Comparison of ENCODE assay signal across 8 cellular contexts in the genomic region with DNA sequence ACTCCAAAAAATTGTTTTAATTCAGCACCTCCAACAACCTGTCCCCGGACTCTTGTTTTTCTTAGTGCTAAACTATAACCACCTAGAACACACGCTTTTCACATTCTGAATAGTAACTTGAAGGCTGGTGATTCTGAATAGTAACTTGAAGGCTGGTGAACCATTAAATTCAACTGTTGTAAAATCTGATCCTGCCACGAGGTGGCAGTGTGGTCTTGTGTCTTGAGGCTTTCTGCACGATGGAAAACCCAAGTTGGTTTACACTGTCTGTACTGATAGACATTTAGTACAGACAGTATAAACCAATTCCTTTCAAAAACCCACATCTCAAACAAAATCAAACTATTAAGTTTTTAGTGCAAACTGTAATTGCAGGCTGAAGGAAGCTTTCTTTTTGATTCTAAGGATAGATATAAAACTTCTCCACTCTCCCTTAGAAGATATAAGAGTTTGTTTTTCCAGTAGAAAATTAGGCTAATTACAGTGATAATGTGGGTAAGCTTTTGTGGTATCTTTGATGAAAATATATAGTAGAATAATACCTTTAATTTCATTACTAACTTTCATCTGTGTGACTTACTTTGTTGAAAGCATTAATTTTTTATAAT. TPM values are rescaled to one million over a fixed set of nuclear protein-coding genes. Genes with fewer than 3 reads are reported as not detected.
DNase-seq lines count a peak whose midpoint lies in the region; ATAC-seq and TF ChIP-seq lines count a peak whose summit lies in the region.

No MANE protein-coding gene starts in this region.

- H3K4me1 Mint-ChIP-seq in GM23338: peaks cover 27% of the 10 kb centered on the region
- H3K4me1 Mint-ChIP-seq in activated B cell treated with CpG ODN at 0.5 μM for 24 hours: peaks cover 14% of the 10 kb centered on the region

- H3K4me3 Mint-ChIP-seq in GM23338 (no peak overlapping the region), activated B cell treated with CpG ODN at 0.5 μM for 24 hours (no peak overlapping the region)

- POLR2A ChIA-PET in AG04450 (lab: Yijun Ruan, JAX) (no interaction called here), activated B cell treated with CpG ODN at 0.5 μM for 24 hours (lab: Charles Lee) (no interaction called here)

- H3K27me3 Mint-ChIP-seq in GM23338 (ENCODE audit: insufficient read depth, low read depth, poor library complexity) (peaks cover 5% of the 10 kb centered on the region), activated B cell treated with CpG ODN at 0.5 μM for 24 hours (peaks cover 35% of the 10 kb centered on the region)

- intact Hi-C loops in activated B cell treated with CpG ODN at 0.5 μM for 24 hours (cut with micrococcal nuclease): loop anchor here (1.0 to 10.0 kb wide), 7 partner anchors 61 to 1773 kb away; no protein-coding TSS in a partner anchor

- H3K27ac ChIP-seq in AG04450 (ENCODE audit: low read depth, low read length) (no peak overlapping the region), GM23338 (ENCODE audit: low read depth) (no peak overlapping the region)

- no peaks in the 10 kb centered on the region for H3K79me2 ChIP-seq in GM23338 (replicated peaks; ENCODE audit: insufficient read depth)

- peak; percentile 75 for TF ChIP-seq CTCF in AG04450 (IDR thresholded peaks at IDR 0.05; ENCODE audit: low read depth, low read length)
- peak; percentile 83 to 89 for TF ChIP-seq CTCF in GM23338 (conservative IDR thresholded peaks at IDR 0.05; ENCODE audit: low read depth in 2 of 2)
- TF ChIP-seq CTCF in activated B cell treated with CpG ODN at 0.5 μM for 24 hours (IDR thresholded peaks at IDR 0.05): peak; percentile 36
- TF ChIP-seq CTCF in cardiac fibroblast (IDR thresholded peaks at IDR 0.05; ENCODE audit: low read depth, low read length): peak; percentile 70
- peak; percentile 62 for TF ChIP-seq CTCF in kidney epithelial cell (IDR thresholded peaks at IDR 0.05; ENCODE audit: insufficient read depth, low read length, poor library complexity, severe bottlenecking)

- H3K27me3 ChIP-seq in AG04450 (ENCODE audit: control insufficient read depth, insufficient read depth, low read length): peaks cover 2% of the 10 kb centered on the region
- no peaks in the 10 kb centered on the region for H3K27me3 ChIP-seq in GM23338 (ENCODE audit: insufficient read depth)
- H3K27me3 ChIP-seq in kidney epithelial cell (ENCODE audit: control insufficient read depth, insufficient read depth, low read length): peaks cover 4% of the 10 kb centered on the region

- H3K9me3 ChIP-seq in AG04450 (ENCODE audit: control insufficient read depth, insufficient read depth, low read length): peaks cover 2% of the 10 kb centered on the region

- H3K36me3 ChIP-seq in GM23338 (ENCODE audit: insufficient read depth) (no peaks in the 10 kb centered on the region), kidney epithelial cell (ENCODE audit: control insufficient read depth, insufficient read depth, low read length) (no peaks in the 10 kb centered on the region)

- H3K9me3 Mint-ChIP-seq in GM23338: peaks cover 24% of the 10 kb centered on the region
- peaks cover 8% of the 10 kb centered on the region for H3K9me3 Mint-ChIP-seq in activated B cell treated with CpG ODN at 0.5 μM for 24 hours

- DNase-seq in AG04450 (ENCODE audit: low read depth, low spot score): peak; percentile 42
- peak; percentile 84 for DNase-seq in GM23338 (ENCODE audit: low spot score)
- DNase-seq in NCI-H2196 treated with DMSO at 0.1 percent for 48 hours (lab: John Stamatoyannopoulos, UW; ENCODE audit: unreplicated experiment): peak; percentile 46
- DNase-seq in activated B cell treated with CpG ODN at 0.5 μM for 24 hours: peak; percentile 32
- peak; percentile 87 to 89 for DNase-seq in cardiac fibroblast (ENCODE audit: low read depth in 2 of 2)
- DNase-seq in kidney epithelial cell (ENCODE audit: low read depth): no peak
- peak; percentile 71 to 76 for DNase-seq in stimulated activated CD4-positive, alpha-beta T cell treated with anti-CD3 and anti-CD28 coated beads, Interleukin-2, amount 100 ng/mL, for 24 hours

- CTCF ChIA-PET in AG04450 (lab: Charles Lee) (interaction anchor here (0.6 to 6.4 kb wide), 35 partner anchors 9 to 880 kb away, joined by 3 to 198 read pairs (median 4); partner anchors contain the start of gene NAPG), activated B cell treated with CpG ODN at 0.5 μM for 24 hours (lab: Charles Lee) (interaction anchor here (0.8 to 5.5 kb wide), 13 partner anchors 13 to 1068 kb away, joined by 3 to 65 read pairs (median 4); no protein-coding TSS in a partner anchor)

- no peaks in the 10 kb centered on the region for H4K20me1 ChIP-seq in GM23338 (replicated peaks; ENCODE audit: insufficient read depth)

- ATAC-seq in GM23338 (peak; percentile 43), activated B cell treated with CpG ODN at 0.5 μM for 24 hours (ENCODE audit: low read depth) (peak; percentile 81), GM21360 (IDR thresholded peaks at IDR 0.05; ENCODE audit: unreplicated experiment) (no peak)

- H3F3A ChIP-seq in GM23338 (replicated peaks; ENCODE audit: low read depth): no peaks in the 10 kb centered on the region

- no peaks in the 10 kb centered on the region for H3K9me2 ChIP-seq in GM23338 (ENCODE audit: insufficient read depth)

- H3K4me1 ChIP-seq in GM23338 (ENCODE audit: insufficient read depth): no peaks in the 10 kb centered on the region

- no peak overlapping the region for H3K4me2 ChIP-seq in GM23338

- H3K4me3 ChIP-seq in AG04450 (ENCODE audit: low read depth, low read length) (no peak overlapping the region), GM23338 (no peak overlapping the region), cardiac fibroblast (replicated peaks in 1 of 2; ENCODE audit: low read depth in 2 of 2, low read length in 2 of 2) (no peak overlapping the region), kidney epithelial cell (ENCODE audit: low read depth, low read length) (no peak overlapping the region)

- H3K36me3 Mint-ChIP-seq in GM23338 (ENCODE audit: low read depth) (peaks cover 13% of the 10 kb centered on the region; the same call in 2 of the 3 replicates), activated B cell treated with CpG ODN at 0.5 μM for 24 hours (ENCODE audit: low read depth) (no peaks in the 10 kb centered on the region)

- H2AFZ ChIP-seq in GM23338: no peak overlapping the region

- H3K27ac Mint-ChIP-seq in GM23338 (no peak overlapping the region), activated B cell treated with CpG ODN at 0.5 μM for 24 hours (no peak overlapping the region)

TF ChIP-seq in GM23338, 12 proteins besides CTCF, POLR2A, EP300 and RAD21:
- no peak for TF ChIP-seq ZNF114 (CRISPR knock-in tag; IDR thresholded peaks at IDR 0.05)
TF ChIP-seq in GM23338: peak in this region for 0.

RNA-seq across cellular contexts. Expression of gene VAPA, which starts 57.6 kb away (rescaled TPM):
- polyA plus RNA-seq in AG04450 (2011; rRNA removed) (296 and 393 TPM in 2 replicates), GM23338 (2016; fragmentation: Nextera tagmentation; extraction: Ambion mirVana) (158 and 162 TPM in 2 replicates)
- polyA minus RNA-seq in AG04450 (2011; rRNA and poly(A)+ RNA removed): 106 and 199 TPM in 2 replicates
- total RNA-seq in GM23338 (2014; rRNA removed; shearing (Covaris generic)): 166 and 178 TPM in 2 replicates
- total RNA-seq in activated B cell treated with CpG ODN at 0.5 μM for 24 hours (114 and 124 TPM in 2 replicates), kidney epithelial cell (169 and 173 TPM in 2 replicates)

Comparison
In these comparisons a context has a peak if more than half of its experiments do, and no peak if none do; other contexts are left out.
1. CTCF ChIP-seq: peak in every context shown above with its lines; median percentile 86 in GM23338; 75 in AG04450; 70 in cardiac fibroblast; 62 in kidney epithelial cell; 36 in activated B cell treated with CpG ODN at 0.5 μM for 24 hours.